8 cellular contexts compared by ENCODE assay signal in genomic region chr11:125568970-125569912, GRCh38. TPM values are rescaled to one million over a fixed set of nuclear protein-coding genes. Genes with fewer than 3 reads are reported as not detected.
DNase-seq lines count a peak whose midpoint lies in the region; ATAC-seq, FAIRE-seq and TF ChIP-seq lines count a peak whose summit lies in the region.

EI24 (plus strand) TSS chr11:125569477; CDS start chr11:125572528, 3,051 bp downstream.

- 1% methylated on average over 59 to 83 of the region's 83 CpGs for WGBS in small intestine, 3 donors

- peak; percentile 85 for TF ChIP-seq CTCF in AG04449 (IDR thresholded peaks at IDR 0.05; ENCODE audit: insufficient read depth, low read length, missing control alignments)
- TF ChIP-seq CTCF in VCaP (conservative IDR thresholded peaks at IDR 0.05) = peak; percentile 79
- peak; percentile 58 to 65 (median 60) for TF ChIP-seq CTCF in breast epithelium (IDR thresholded peaks at IDR 0.05)

- ATAC-seq in GM18867 (IDR thresholded peaks at IDR 0.05; ENCODE audit: unreplicated experiment) = peak; percentile 97
- ATAC-seq in HG03103 (IDR thresholded peaks at IDR 0.05; ENCODE audit: low read depth, unreplicated experiment) = peak; percentile 91

- H3K36me3 ChIP-seq in breast epithelium (no peaks in the 10 kb centered on the region), iPS-20b (ENCODE audit: insufficient read depth, low read depth, low read length) (peaks cover 23% of the 10 kb centered on the region), small intestine (ENCODE audit: control insufficient read depth in 2 of 2, insufficient read depth in 2 of 2, low read length in 2 of 2) (peaks cover 0 to 4% of the 10 kb centered on the region in 2 donors)

- H3K4me1 ChIP-seq in breast epithelium (peaks cover 0 to 3% of the 10 kb centered on the region in 2 donors), iPS-20b (ENCODE audit: insufficient read depth, low read length) (no peaks in the 10 kb centered on the region; the same call in 1 of the 2 replicates), small intestine (ENCODE audit: control insufficient read depth in 2 of 2, insufficient read depth in 1 of 2, low read depth in 1 of 2, low read length in 1 of 2) (peaks cover 2 to 3% of the 10 kb centered on the region in 2 donors)

- FAIRE-seq in small intestine (lab: Jason Lieb, UNC) = no peak

- intact Hi-C loops in breast epithelium (cut with DNase I; ENCODE audit: low total_unique reads) = no loop called here

- peak within 1 kb of the TSS; percentile 94 for H3K9ac ChIP-seq in iPS-20b (ENCODE audit: low read depth, low read length)

- no peak for TF ChIP-seq POLR2A in breast epithelium (IDR thresholded peaks at IDR 0.05)

- peak; percentile 41 for DNase-seq in AG04449 (ENCODE audit: low read depth, low spot score)
- DNase-seq in NCI-H2196 (lab: John Stamatoyannopoulos, UW; ENCODE audit: unreplicated experiment) = peak; percentile 91
- peak; percentile 79 to 85 for DNase-seq in breast epithelium (ENCODE audit: low spot score in 2 of 2)
- DNase-seq in small intestine = peak; percentile 88

- CTCF ChIA-PET in AG04449 (lab: Yijun Ruan, JAX) = interaction anchor here (0.8 to 1.7 kb wide), 11 partner anchors 10 to 427 kb away, joined by 3 to 8 read pairs (median 4); no protein-coding TSS in a partner anchor

- H3K9me3 ChIP-seq in breast epithelium (no peaks in the 10 kb centered on the region), iPS-20b (ENCODE audit: insufficient read depth, low read depth, low read length) (no peaks in the 10 kb centered on the region; the same call in 1 of the 2 replicates), small intestine (ENCODE audit: control insufficient read depth, low read depth) (no peaks in the 10 kb centered on the region)

- H3K4me3 ChIP-seq in AG04449 (ENCODE audit: low read depth, low read length) = peak within 1 kb of the TSS; percentile 95
- peak within 1 kb of the TSS; percentile 88 to 99 (median 97) for H3K4me3 ChIP-seq in breast epithelium
- peak within 1 kb of the TSS; percentile 97 for H3K4me3 ChIP-seq in iPS-20b (ENCODE audit: low read length)
- H3K4me3 ChIP-seq in small intestine (ENCODE audit: low read depth in 1 of 2, low read length in 2 of 2) = peak within 1 kb of the TSS; percentile 65 to 80

- H3K27me3 ChIP-seq in breast epithelium (no peaks in the 10 kb centered on the region), iPS-20b (ENCODE audit: insufficient read depth, low read length) (no peaks in the 10 kb centered on the region), small intestine (ENCODE audit: control insufficient read depth in 2 of 2, insufficient read depth in 2 of 2, low read length in 2 of 2) (no peaks in the 10 kb centered on the region)

- H3K27ac ChIP-seq in VCaP (peak within 1 kb of the TSS; percentile 90), breast epithelium (peak within 1 kb of the TSS; percentile 88 to 96), iPS-20b (ENCODE audit: low read length) (no peak within 1 kb of the TSS), small intestine (ENCODE audit: low read depth in 1 of 2, low read length in 1 of 2) (peak within 1 kb of the TSS; percentile 18 to 83)

- POLR2A ChIA-PET in AG04449 (lab: Yijun Ruan, JAX) = interaction anchor here (0.5 to 1.7 kb wide), 6 partner anchors 14 to 76 kb away, joined by 3 to 15 read pairs (median 6); partner anchors contain the start of gene STT3A

RNA-seq across cellular contexts. Expression of gene EI24, which starts in this region (rescaled TPM):
- 100 to 1,000 TPM in 1 of 3 donors, 10 to 100 TPM in 2; 88.5 to 111 (median 94.1) TPM for total RNA-seq in breast epithelium
- 10 to 100 TPM; 39.4 to 85.2 (median 41.2) TPM for polyA plus RNA-seq in small intestine

Comparison
In these comparisons a context has a peak if more than half of its experiments do, and no peak if none do; other contexts are left out.
1. DNase-seq: peak in every context shown above with its lines; median percentile 91 in NCI-H2196; 88 in small intestine; 82 in breast epithelium; 41 in AG04449.